ENCODE assay signal across 16 cellular contexts in genomic region chr1:115409853-115410150, GRCh38.
A peak's percentile ranks its signal among the peaks of the same experiment; 100 is the strongest.
DNase-seq lines count a peak whose midpoint lies in the region; TF ChIP-seq lines count a peak whose summit lies in the region.
"Had no signal": no experiment of that assay in that cellular context is flagged by ENCODE, and none has a peak within 500 bp of the region (broad histone marks: within the 10 kb centered on the region; RNA-seq: fewer than 3 reads in every experiment).

No MANE protein-coding gene starts in this region.

- CTCF ChIA-PET in HEK293T (lab: Yijun Ruan, JAX), result no interaction called here

- DNase-seq in NCI-H2227 treated with DMSO at 0.1 percent for 48 hours (lab: John Stamatoyannopoulos, UW), result peak; percentile 19
- no peak for DNase-seq in NCI-H2227 (lab: John Stamatoyannopoulos, UW; ENCODE audit: unreplicated experiment)
- DNase-seq in fibroblast of the aortic adventitia (ENCODE audit: low read depth), result peak; percentile 49
- no peak for DNase-seq in hepatocyte (ENCODE audit: low spot score)
- DNase-seq in NCI-H2029 (lab: John Stamatoyannopoulos, UW), result no peak
- no peak for DNase-seq in BE2C
- DNase-seq in HEK293T (ENCODE audit: extremely low spot score), result no peak
- DNase-seq in erythroblast (lab: John Stamatoyannopoulos, UW), result no peak
- DNase-seq: COR-L47; NCI-H1092; NCI-H446; NK-92 treated with Interleukin-12 subunit alpha and Interleukin-12 subunit beta, amount 100 ng/mL, for 24 hours; RPMI8226 had no signal

- H3K4me1 ChIP-seq in hepatocyte (ENCODE audit: insufficient read depth) (peaks cover 6% of the 10 kb centered on the region), BE2C (no peaks in the 10 kb centered on the region)

- H3K4me2 ChIP-seq in hepatocyte, result no peak overlapping the region
- H3K4me2 ChIP-seq: KMS-11 had no signal

- H3K36me3 ChIP-seq in hepatocyte (replicated peaks; ENCODE audit: insufficient read depth, low read depth), result no peaks in the 10 kb centered on the region
- no peaks in the 10 kb centered on the region for H3K36me3 ChIP-seq in BE2C
- H3K36me3 ChIP-seq: SJSA1 had no signal

- H3K9me3 ChIP-seq in hepatocyte (ENCODE audit: low read depth), result no peaks in the 10 kb centered on the region
- no peaks in the 10 kb centered on the region for H3K9me3 ChIP-seq in BE2C
- H3K9me3 ChIP-seq: SJSA1 had no signal

- H3K27me3 ChIP-seq in hepatocyte (no peaks in the 10 kb centered on the region), BE2C (no peaks in the 10 kb centered on the region)
- H3K27me3 ChIP-seq: SJSA1 had no signal

- TF ChIP-seq POLR2A in erythroblast (IDR thresholded peaks at IDR 0.05; ENCODE audit: low read length), result no peak

- H3K4me3 ChIP-seq in fibroblast of the aortic adventitia (ENCODE audit: low read depth, low read length), result no peak overlapping the region
- H3K4me3 ChIP-seq in hepatocyte, result no peak overlapping the region
- H3K4me3 ChIP-seq in BE2C (ENCODE audit: low read depth, low read length), result no peak overlapping the region
- H3K4me3 ChIP-seq: SJSA1 had no signal

- H4K20me1 ChIP-seq in hepatocyte (ENCODE audit: insufficient read depth, poor library complexity, severe bottlenecking), result no peaks in the 10 kb centered on the region

- WGBS in hepatocyte (ENCODE audit: low lambda C conversion rate, missing lambda C conversion rate), result 49% methylated on average over 3 of the region's 3 CpGs

- POLR2A ChIA-PET in HEK293T (lab: Yijun Ruan, JAX), result no interaction called here

- H3K9me2 ChIP-seq in hepatocyte (replicated peaks; ENCODE audit: insufficient read depth), result no peaks in the 10 kb centered on the region

- H3K27ac ChIP-seq in hepatocyte, result no peak overlapping the region
- H3K27ac ChIP-seq: 22Rv1, KMS-11, SJSA1 had no signal

- TF ChIP-seq CTCF in fibroblast of the aortic adventitia (IDR thresholded peaks at IDR 0.05; ENCODE audit: insufficient read depth, low read length) (no peak), hepatocyte (IDR thresholded peaks at IDR 0.05; ENCODE audit: poor library complexity) (no peak), BE2C (IDR thresholded peaks at IDR 0.05; ENCODE audit: low read depth, low read length) (no peak)

- peak overlapping the region; percentile 13 for H2AFZ ChIP-seq in hepatocyte

- no peaks in the 10 kb centered on the region for H3K79me2 ChIP-seq in hepatocyte

TF ChIP-seq in HEK293T, 16 proteins besides CTCF, POLR2A, EP300 and RAD21:
- TF ChIP-seq SP1 (IDR thresholded peaks at IDR 0.05) (no peak), TARDBP (IDR thresholded peaks at IDR 0.05) (no peak), NFRKB (IDR thresholded peaks at IDR 0.05) (no peak), SUZ12 (IDR thresholded peaks at IDR 0.05) (no peak), ZNF384 (IDR thresholded peaks at IDR 0.05) (no peak), PKNOX1 (IDR thresholded peaks at IDR 0.05) (no peak), FOXK2 (IDR thresholded peaks at IDR 0.05) (no peak), ARNT (IDR thresholded peaks at IDR 0.05) (no peak), FOXM1 (IDR thresholded peaks at IDR 0.05; ENCODE audit: borderline replicate concordance) (no peak), HDGF (IDR thresholded peaks at IDR 0.05; ENCODE audit: borderline replicate concordance) (no peak), BHLHE40 (IDR thresholded peaks at IDR 0.05; ENCODE audit: borderline replicate concordance) (no peak), CTBP1 (IDR thresholded peaks at IDR 0.05; ENCODE audit: borderline replicate concordance) (no peak), FOXA1 (IDR thresholded peaks at IDR 0.05) (no peak)

Comparison
In these comparisons a context has a peak if more than half of its experiments do, and no peak if none do; other contexts are left out.
1. DNase-seq: peak in NCI-H2227 treated with DMSO at 0.1 percent for 48 hours (single experiment) and fibroblast of the aortic adventitia (single experiment); none in NCI-H2227 (single experiment), hepatocyte (single experiment), NCI-H2029 (single experiment), BE2C (single experiment), HEK293T (single experiment) and erythroblast (0 of 2).